Comparison of ENCODE assay signal across 12 cellular contexts in the genomic region with DNA sequence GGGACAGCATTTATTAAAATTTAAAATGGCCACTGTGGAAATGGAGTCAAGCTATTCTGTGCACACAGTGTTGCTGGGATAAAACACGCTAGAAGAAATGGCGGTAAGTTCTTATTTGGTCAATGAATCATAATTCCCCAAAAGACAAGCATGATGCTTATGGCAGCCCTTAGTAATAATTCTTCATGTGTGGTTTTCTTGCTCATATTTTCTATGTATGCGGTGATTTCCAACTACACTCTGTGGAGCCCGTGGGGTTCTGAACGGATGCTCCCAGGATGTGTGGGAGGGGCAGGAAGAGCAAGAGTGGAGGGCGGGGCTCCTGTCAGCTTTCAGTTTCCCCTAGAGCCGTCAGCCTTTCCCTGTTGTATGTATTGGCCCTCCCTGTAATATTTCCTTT.
A peak's percentile ranks its signal among the peaks of the same experiment; 100 is the strongest.
DNase-seq lines count a peak whose midpoint lies in the region; ATAC-seq lines count a peak whose summit lies in the region.
"Had no signal": no experiment of that assay in that cellular context is flagged by ENCODE, and none has a peak within 500 bp of the region (broad histone marks: within the 10 kb centered on the region; RNA-seq: fewer than 3 reads in every experiment).

No MANE protein-coding gene starts in this region.

- H3K4me1 Mint-ChIP-seq in activated CD4-positive, alpha-beta T cell treated with anti-CD3 and anti-CD28 coated beads, Interleukin-2, amount 10 ng/mL, durations not matched to agents 7 days and 5 days: peaks cover 14% of the 10 kb centered on the region

- ATAC-seq in GM21529 (IDR thresholded peaks at IDR 0.05; ENCODE audit: unreplicated experiment): peak; percentile 67

- H3K9me3 Mint-ChIP-seq in activated CD4-positive, alpha-beta T cell treated with anti-CD3 and anti-CD28 coated beads, Interleukin-2, amount 10 ng/mL, durations not matched to agents 7 days and 5 days: no peaks in the 10 kb centered on the region

- no peak overlapping the region for H3K27ac Mint-ChIP-seq in activated CD4-positive, alpha-beta T cell treated with anti-CD3 and anti-CD28 coated beads, Interleukin-2, amount 10 ng/mL, durations not matched to agents 7 days and 5 days

- no peaks in the 10 kb centered on the region for H3K27me3 Mint-ChIP-seq in activated CD4-positive, alpha-beta T cell treated with anti-CD3 and anti-CD28 coated beads, Interleukin-2, amount 10 ng/mL, durations not matched to agents 7 days and 5 days

- DNase-seq in activated CD4-positive, alpha-beta T cell treated with anti-CD3 and anti-CD28 coated beads for 48 hours: peak; percentile 55
- no peak for DNase-seq in activated CD4-positive, alpha-beta T cell treated with anti-CD3 and anti-CD28 coated beads, Interleukin-2, amount 10 ng/mL, durations not matched to agents 7 days and 5 days
- DNase-seq in activated CD4-positive, alpha-beta T cell treated with anti-CD3 and anti-CD28 coated beads, Interleukin-2, amount 50 U/mL, for 48 hours: peak; percentile 43 to 52
- DNase-seq in stimulated activated CD4-positive, alpha-beta T cell treated with anti-CD3 and anti-CD28 coated beads, Interleukin-1b, Interleukin-23, amount 100 ng/mL, for 4 hours (ENCODE audit: low read depth in 2 of 2): peak; percentile 14 to 60
- no peak for DNase-seq in HPDE6-E6E7 (ENCODE audit: extremely low spot score)
- DNase-seq in mucosa of gallbladder (ENCODE audit: low spot score): no peak
- no peak for DNase-seq in activated effector memory CD4-positive, alpha-beta T cell treated with Interleukin-2 at 50 U/mL for 16 hours
- DNase-seq: mucosa of descending colon, MV-4-11, psoas muscle, trophoblast cell had no signal

- H3K36me3 Mint-ChIP-seq in activated CD4-positive, alpha-beta T cell treated with anti-CD3 and anti-CD28 coated beads, Interleukin-2, amount 10 ng/mL, durations not matched to agents 7 days and 5 days (ENCODE audit: low read depth): no peaks in the 10 kb centered on the region

- POLR2A ChIA-PET in activated CD4-positive, alpha-beta T cell treated with anti-CD3 and anti-CD28 coated beads, Interleukin-2, amount 10 ng/mL, durations not matched to agents 7 days and 5 days (lab: Charles Lee): no interaction called here

- CTCF ChIA-PET in activated CD4-positive, alpha-beta T cell treated with anti-CD3 and anti-CD28 coated beads, Interleukin-2, amount 10 ng/mL, durations not matched to agents 7 days and 5 days (lab: Charles Lee): interaction anchor here (0.5 to 2.7 kb wide), 11 partner anchors 9 to 567 kb away, joined by 3 to 19 read pairs (median 3); no protein-coding TSS in a partner anchor

- H3K4me3 Mint-ChIP-seq in activated CD4-positive, alpha-beta T cell treated with anti-CD3 and anti-CD28 coated beads, Interleukin-2, amount 10 ng/mL, durations not matched to agents 7 days and 5 days: no peak overlapping the region

Comparison
In these comparisons a context has a peak if more than half of its experiments do, and no peak if none do; other contexts are left out.
1. DNase-seq: peak in activated CD4-positive, alpha-beta T cell treated with anti-CD3 and anti-CD28 coated beads for 48 hours (single experiment), activated CD4-positive, alpha-beta T cell treated with anti-CD3 and anti-CD28 coated beads, Interleukin-2, amount 50 U/mL, for 48 hours (2 of 2) and stimulated activated CD4-positive, alpha-beta T cell treated with anti-CD3 and anti-CD28 coated beads, Interleukin-1b, Interleukin-23, amount 100 ng/mL, for 4 hours (2 of 2); none in activated CD4-positive, alpha-beta T cell treated with anti-CD3 and anti-CD28 coated beads, Interleukin-2, amount 10 ng/mL, durations not matched to agents 7 days and 5 days (single experiment), HPDE6-E6E7 (single experiment), mucosa of gallbladder (single experiment) and activated effector memory CD4-positive, alpha-beta T cell treated with Interleukin-2 at 50 U/mL for 16 hours (single experiment).